ENCODE assay signal across 9 cellular contexts in the genomic region with DNA sequence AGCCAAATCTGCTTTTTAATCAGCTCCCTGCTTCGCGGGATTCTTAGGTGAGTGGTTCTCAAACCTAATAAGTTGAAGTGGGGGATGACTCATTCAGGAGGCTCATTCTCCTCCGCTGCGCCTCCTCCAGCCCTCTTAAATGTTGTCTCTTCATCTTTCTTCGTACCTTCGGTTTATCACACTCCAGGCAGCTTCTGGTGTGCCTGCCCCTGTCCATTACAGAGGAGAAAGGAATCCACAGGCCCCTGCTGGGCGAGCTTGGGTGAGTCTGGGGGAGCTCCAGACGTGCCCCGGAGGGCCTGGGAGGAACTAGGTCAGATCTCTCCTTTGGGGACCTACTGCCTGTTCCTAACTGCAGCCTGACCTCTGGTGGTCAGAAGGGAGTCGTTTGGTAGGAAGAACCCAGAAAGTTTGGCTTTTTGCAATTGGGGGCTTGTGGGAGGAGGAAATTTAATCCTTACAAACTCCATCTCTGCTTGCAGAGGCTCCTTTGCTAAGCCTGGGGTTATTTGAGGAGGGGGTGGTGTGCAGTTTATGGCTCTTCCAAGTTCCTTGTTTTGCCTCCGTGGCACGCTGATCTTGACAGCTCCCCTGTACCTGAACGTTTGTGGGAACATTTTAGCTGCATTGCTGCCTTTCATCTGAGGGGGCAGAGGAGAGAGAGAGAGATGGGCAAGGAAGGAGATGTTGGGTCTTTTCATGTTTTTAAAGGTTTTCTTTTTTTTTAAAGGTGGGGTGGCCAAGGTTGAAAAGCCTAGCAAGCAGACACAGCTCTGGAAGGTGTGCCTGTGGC.
A peak's percentile ranks its signal among the peaks of the same experiment; 100 is the strongest.
DNase-seq lines count a peak whose midpoint lies in the region; ATAC-seq and TF ChIP-seq lines count a peak whose summit lies in the region.
"Had no signal": no experiment of that assay in that cellular context is flagged by ENCODE, and none has a peak within 500 bp of the region (broad histone marks: within the 10 kb centered on the region; RNA-seq: fewer than 3 reads in every experiment).

No MANE protein-coding gene starts in this region.

- in situ Hi-C loops in GM13977 (cut with MboI; ENCODE audit: low pct_unique_long_range_greater_than_20kb, low sequenced_read_pairs, unreplicated experiment), result no loop called here

- no peaks in the 10 kb centered on the region for H3K9me3 Mint-ChIP-seq in endothelial cell (ENCODE audit: unreplicated experiment)

- peaks cover 4% of the 10 kb centered on the region for H3K27me3 Mint-ChIP-seq in endothelial cell (ENCODE audit: unreplicated experiment)

- H3K9me3 ChIP-seq in WERI-Rb-1 (ENCODE audit: severe bottlenecking), result no peaks in the 10 kb centered on the region
- no peaks in the 10 kb centered on the region for H3K9me3 ChIP-seq in tibial nerve
- H3K9me3 ChIP-seq: neutrophil had no signal

- H3K27ac ChIP-seq in WERI-Rb-1 (no peak overlapping the region), tibial nerve (no peak overlapping the region)
- H3K27ac ChIP-seq: neutrophil had no signal

- no peak overlapping the region for H3K4me3 Mint-ChIP-seq in endothelial cell (ENCODE audit: unreplicated experiment)

- H3K36me3 Mint-ChIP-seq in endothelial cell (ENCODE audit: low read depth, unreplicated experiment), result no peaks in the 10 kb centered on the region

- 43 to 52% methylated on average over 13 of the region's 13 CpGs for WGBS in tibial nerve, 2 donors

- TF ChIP-seq EP300 in tibial nerve (IDR thresholded peaks at IDR 0.05), result no peak

- H3K36me3 ChIP-seq in WERI-Rb-1, result no peaks in the 10 kb centered on the region
- H3K36me3 ChIP-seq in tibial nerve, result no peaks in the 10 kb centered on the region
- H3K36me3 ChIP-seq: neutrophil had no signal

- H3K4me3 ChIP-seq in WERI-Rb-1 (ENCODE audit: low read depth, low read length) (no peak overlapping the region), tibial nerve (no peak overlapping the region)

- DNase-seq in Ammon's horn (ENCODE audit: low spot score), result peak; percentile 82
- DNase-seq in GM13977 (ENCODE audit: low spot score), result peak; percentile 71
- peak; percentile 60 for DNase-seq in NCI-H1436 (lab: John Stamatoyannopoulos, UW)
- peak; percentile 78 for DNase-seq in WERI-Rb-1
- DNase-seq in endothelial cell (ENCODE audit: low spot score), result peak; percentile 58
- peak; percentile 66 to 75 for DNase-seq in lung microvascular endothelial cell (ENCODE audit: low read depth in 2 of 2)
- DNase-seq in tibial nerve (ENCODE audit: low spot score in 2 of 2), result peak; percentile 32 to 71

- peaks cover 2% of the 10 kb centered on the region for H3K4me1 Mint-ChIP-seq in endothelial cell (ENCODE audit: unreplicated experiment)

- H3K27me3 ChIP-seq in WERI-Rb-1 (ENCODE audit: insufficient read depth, low read depth, severe bottlenecking) (no peaks in the 10 kb centered on the region), tibial nerve (no peaks in the 10 kb centered on the region)

- H3K27ac Mint-ChIP-seq in endothelial cell (ENCODE audit: unreplicated experiment), result no peak overlapping the region

- TF ChIP-seq CTCF in GM13977 (IDR thresholded peaks at IDR 0.05; ENCODE audit: extremely low read depth, insufficient read depth, missing control alignments), result peak; percentile 64
- peak; percentile 77 for TF ChIP-seq CTCF in WERI-Rb-1 (IDR thresholded peaks at IDR 0.05; ENCODE audit: low read depth, low read length)
- TF ChIP-seq CTCF in endothelial cell (IDR thresholded peaks at IDR 0.05; ENCODE audit: unreplicated experiment), result peak; percentile 61
- peak; percentile 30 to 82 (median 53) for TF ChIP-seq CTCF in tibial nerve (IDR thresholded peaks at IDR 0.05)

- TF ChIP-seq POLR2A in tibial nerve (IDR thresholded peaks at IDR 0.05), result no peak

- no peak for ATAC-seq in HG03469 (IDR thresholded peaks at IDR 0.05; ENCODE audit: unreplicated experiment)

- peaks cover 0 to 15% (median 0%) of the 10 kb centered on the region in 4 donors for H3K4me1 ChIP-seq in tibial nerve
